In genomic region chrX:107599371-107599970, GRCh38 we compare ENCODE assay signal across 18 cellular contexts.
"Had no signal": no experiment of that assay in that cellular context is flagged by ENCODE, and none has a peak within 500 bp of the region (broad histone marks: within the 10 kb centered on the region; RNA-seq: fewer than 3 reads in every experiment).

No MANE protein-coding gene starts in this region.

- H3K4me2 ChIP-seq: smooth muscle cell had no signal

- H3K27ac ChIP-seq: epithelial cell of prostate, ovary, stomach had no signal

- H3K4me3 Mint-ChIP-seq: activated CD4-positive, alpha-beta T cell treated with anti-CD3 and anti-CD28 coated beads for 36 hours; activated naive CD8-positive, alpha-beta T cell; endodermal cell; naive thymus-derived CD8-positive, alpha-beta T cell; stimulated activated effector memory CD8-positive, alpha-beta T cell treated with anti-CD3 and anti-CD28 coated beads, Interleukin-12 subunit alpha, Interleukin-12 subunit beta, amount 100 ng/mL, for 72 hours; T-helper 2 cell treated with Interferon-gamma antibody and Interleukin-4, amounts not matched to agents 5 μg/mL and 100 μg/mL, for 36 hours; type B pancreatic cell had no signal

- H3K4me3 ChIP-seq: ovary, smooth muscle cell, stomach had no signal

- H3K27me3 ChIP-seq: ovary had no signal

- DNase-seq: activated CD4-positive, alpha-beta T cell treated with anti-CD3 and anti-CD28 coated beads for 36 hours; activated CD4-positive, alpha-beta T cell treated with anti-CD3 and anti-CD28 coated beads, Interleukin-2, amount 50 U/mL, for 48 hours; activated gamma-delta T cell; amniotic stem cell; endodermal cell; foreskin melanocyte; mesendoderm; naive thymus-derived CD8-positive, alpha-beta T cell; ovary; stimulated activated CD4-positive, alpha-beta T cell treated with anti-CD3 and anti-CD28 coated beads, Interleukin-4, amount 100 ng/mL, for 24 hours; stomach had no signal

- H3K27me3 Mint-ChIP-seq: activated CD4-positive, alpha-beta T cell treated with anti-CD3 and anti-CD28 coated beads for 36 hours; activated naive CD8-positive, alpha-beta T cell; type B pancreatic cell had no signal

- H3K4me1 Mint-ChIP-seq: activated CD4-positive, alpha-beta T cell treated with anti-CD3 and anti-CD28 coated beads for 36 hours; endodermal cell; naive thymus-derived CD8-positive, alpha-beta T cell; stimulated activated effector memory CD8-positive, alpha-beta T cell treated with anti-CD3 and anti-CD28 coated beads, Interleukin-12 subunit alpha, Interleukin-12 subunit beta, amount 100 ng/mL, for 72 hours had no signal

- H3K9me3 ChIP-seq: ovary, stomach had no signal

- H3K36me3 Mint-ChIP-seq: activated naive CD8-positive, alpha-beta T cell; naive thymus-derived CD8-positive, alpha-beta T cell; stimulated activated effector memory CD8-positive, alpha-beta T cell treated with anti-CD3 and anti-CD28 coated beads, Interleukin-12 subunit alpha, Interleukin-12 subunit beta, amount 100 ng/mL, for 72 hours; type B pancreatic cell had no signal

- FAIRE-seq: TTC549 had no signal

- H3K9me3 Mint-ChIP-seq: naive thymus-derived CD8-positive, alpha-beta T cell; stimulated activated effector memory CD8-positive, alpha-beta T cell treated with anti-CD3 and anti-CD28 coated beads, Interleukin-12 subunit alpha, Interleukin-12 subunit beta, amount 100 ng/mL, for 72 hours; T-helper 2 cell treated with Interferon-gamma antibody and Interleukin-4, amounts not matched to agents 5 μg/mL and 100 μg/mL, for 36 hours; type B pancreatic cell had no signal

- H3K27ac Mint-ChIP-seq: activated CD4-positive, alpha-beta T cell treated with anti-CD3 and anti-CD28 coated beads for 36 hours; activated naive CD8-positive, alpha-beta T cell; endodermal cell; naive thymus-derived CD8-positive, alpha-beta T cell; stimulated activated effector memory CD8-positive, alpha-beta T cell treated with anti-CD3 and anti-CD28 coated beads, Interleukin-12 subunit alpha, Interleukin-12 subunit beta, amount 100 ng/mL, for 72 hours; T-helper 2 cell treated with Interferon-gamma antibody and Interleukin-4, amounts not matched to agents 5 μg/mL and 100 μg/mL, for 36 hours; type B pancreatic cell had no signal
